8 cellular contexts compared by ENCODE assay signal in genomic region chr2:28567076-28567471, GRCh38.
DNase-seq lines count a peak whose midpoint lies in the region; ATAC-seq and TF ChIP-seq lines count a peak whose summit lies in the region.

No MANE protein-coding gene starts in this region.

- H3K9me3 Mint-ChIP-seq in brain, result peaks cover 0 to 9% (median 3%) of the 10 kb centered on the region in 5 experiments
- H3K9me3 Mint-ChIP-seq in stimulated activated memory B cell treated with anti-CD40 and anti-IgM and Interleukin-4, amounts not matched to agents 10 μg/mL and 1 μg/mL and 100 μg/mL, for 72 hours, result peaks cover 2% of the 10 kb centered on the region

- no peaks in the 10 kb centered on the region for H3K36me3 Mint-ChIP-seq in brain
- H3K36me3 Mint-ChIP-seq in stimulated activated memory B cell treated with anti-CD40 and anti-IgM and Interleukin-4, amounts not matched to agents 10 μg/mL and 1 μg/mL and 100 μg/mL, for 72 hours, result no peaks in the 10 kb centered on the region

- H3K27me3 Mint-ChIP-seq in brain, result peaks cover 20% of the 10 kb centered on the region
- no peaks in the 10 kb centered on the region for H3K27me3 Mint-ChIP-seq in stimulated activated memory B cell treated with anti-CD40 and anti-IgM and Interleukin-4, amounts not matched to agents 10 μg/mL and 1 μg/mL and 100 μg/mL, for 72 hours

- H3K4me1 Mint-ChIP-seq in brain, result peaks cover 31% of the 10 kb centered on the region
- peaks cover 8% of the 10 kb centered on the region for H3K4me1 Mint-ChIP-seq in stimulated activated memory B cell treated with anti-CD40 and anti-IgM and Interleukin-4, amounts not matched to agents 10 μg/mL and 1 μg/mL and 100 μg/mL, for 72 hours

- H3K4me3 Mint-ChIP-seq in brain, result peak overlapping the region; percentile 86 to 93 (median 89)
- H3K4me3 Mint-ChIP-seq in stimulated activated memory B cell treated with anti-CD40 and anti-IgM and Interleukin-4, amounts not matched to agents 10 μg/mL and 1 μg/mL and 100 μg/mL, for 72 hours, result peak overlapping the region; percentile 90

- peak; percentile 32 for DNase-seq in activated CD8-positive, alpha-beta memory T cell treated with anti-CD3 and anti-CD28 coated beads, Interleukin-2, amount 50 U/mL, for 4 hours
- DNase-seq in activated CD8-positive, alpha-beta memory T cell treated with anti-CD3 and anti-CD28 coated beads for 24 hours, result no peak
- DNase-seq in NCI-H2107 treated with DMSO at 0.1 percent for 48 hours (lab: John Stamatoyannopoulos, UW; ENCODE audit: unreplicated experiment), result peak; percentile 80
- DNase-seq in hepatic stellate cell (ENCODE audit: low spot score), result no peak

- no peaks in the 10 kb centered on the region for H3K27me3 ChIP-seq in layer of hippocampus (ENCODE audit: control insufficient read depth, insufficient read depth, low read length)

- peak; percentile 76 to 77 for TF ChIP-seq CTCF in brain (conservative IDR thresholded peaks at IDR 0.05)

- H3K27ac ChIP-seq in layer of hippocampus (ENCODE audit: low read depth, low read length), result peak overlapping the region; percentile 38

- H3K27ac Mint-ChIP-seq in brain, result peak overlapping the region; percentile 89 to 96 (median 90)
- H3K27ac Mint-ChIP-seq in stimulated activated memory B cell treated with anti-CD40 and anti-IgM and Interleukin-4, amounts not matched to agents 10 μg/mL and 1 μg/mL and 100 μg/mL, for 72 hours, result peak overlapping the region; percentile 78

- peak; percentile 28 for ATAC-seq in stimulated activated memory B cell treated with anti-CD40 and anti-IgM and Interleukin-4, amounts not matched to agents 10 μg/mL and 1 μg/mL and 100 μg/mL, for 72 hours
- ATAC-seq in HG02852 (IDR thresholded peaks at IDR 0.05; ENCODE audit: unreplicated experiment), result no peak

Comparison
In these comparisons a context has a peak if more than half of its experiments do, and no peak if none do; other contexts are left out.
1. DNase-seq: peak in activated CD8-positive, alpha-beta memory T cell treated with anti-CD3 and anti-CD28 coated beads, Interleukin-2, amount 50 U/mL, for 4 hours (single experiment) and NCI-H2107 treated with DMSO at 0.1 percent for 48 hours (single experiment); none in activated CD8-positive, alpha-beta memory T cell treated with anti-CD3 and anti-CD28 coated beads for 24 hours (single experiment) and hepatic stellate cell (single experiment).